ENCODE assay signal across 8 cellular contexts in genomic region chr16:10949424-10949970, GRCh38. TPM values are rescaled to one million over a fixed set of nuclear protein-coding genes. Genes with fewer than 3 reads are reported as not detected.
DNase-seq lines count a peak whose midpoint lies in the region; ATAC-seq and TF ChIP-seq lines count a peak whose summit lies in the region.

No MANE protein-coding gene starts in this region.

- peaks cover 62% of the 10 kb centered on the region for H3K4me1 Mint-ChIP-seq in CD8-positive, alpha-beta T cell (ENCODE audit: low read depth)
- peaks cover 77% of the 10 kb centered on the region for H3K4me1 Mint-ChIP-seq in endodermal cell

- TF ChIP-seq CTCF in CD8-positive, alpha-beta T cell (IDR thresholded peaks at IDR 0.05) = no peak
- peak; percentile 64 for TF ChIP-seq CTCF in endodermal cell (conservative IDR thresholded peaks at IDR 0.05)

- H3K27ac Mint-ChIP-seq in CD8-positive, alpha-beta T cell = peak overlapping the region; percentile 42
- H3K27ac Mint-ChIP-seq in endodermal cell = peak overlapping the region; percentile 86

- ATAC-seq in CD8-positive, alpha-beta T cell = peak; percentile 79
- ATAC-seq in GM19395 (IDR thresholded peaks at IDR 0.05; ENCODE audit: unreplicated experiment) (peak; percentile 68), HG03196 (IDR thresholded peaks at IDR 0.05; ENCODE audit: unreplicated experiment) (peak; percentile 66), HG03025 (IDR thresholded peaks at IDR 0.05; ENCODE audit: low FRiP score, unreplicated experiment) (no peak)

- H3K9ac ChIP-seq in endodermal cell (ENCODE audit: extremely low read depth, low read length, poor library complexity, severe bottlenecking) = no peak overlapping the region

- H3K36me3 ChIP-seq in CD8-positive, alpha-beta T cell (ENCODE audit: insufficient read depth, low read length) = no peaks in the 10 kb centered on the region
- no peaks in the 10 kb centered on the region for H3K36me3 ChIP-seq in endodermal cell (ENCODE audit: control insufficient read depth, insufficient read depth, low read length)

- H3K36me3 Mint-ChIP-seq in CD8-positive, alpha-beta T cell = no peaks in the 10 kb centered on the region
- H3K36me3 Mint-ChIP-seq in endodermal cell (ENCODE audit: low read depth) = no peaks in the 10 kb centered on the region

- H3K27me3 ChIP-seq in CD8-positive, alpha-beta T cell (ENCODE audit: insufficient read depth, low read length) = no peaks in the 10 kb centered on the region
- H3K27me3 ChIP-seq in endodermal cell (ENCODE audit: control insufficient read depth, insufficient read depth, low read length, poor library complexity, severe bottlenecking) = no peaks in the 10 kb centered on the region

- 45 to 53% methylated on average over 5 to 7 of the region's 7 CpGs for WGBS in endodermal cell (ENCODE audit: insufficient coverage in 1 of 2, insufficient read length in 1 of 2), 2 experiments

- no peak overlapping the region for H3K4me3 ChIP-seq in CD8-positive, alpha-beta T cell (ENCODE audit: low read depth, low read length)
- no peak overlapping the region for H3K4me3 ChIP-seq in endodermal cell (ENCODE audit: low read length)

- no peaks in the 10 kb centered on the region for H3K9me3 ChIP-seq in CD8-positive, alpha-beta T cell (ENCODE audit: low read length)
- no peaks in the 10 kb centered on the region for H3K9me3 ChIP-seq in endodermal cell (ENCODE audit: control insufficient read depth, low read length)

- POLR2A ChIA-PET in CD8-positive, alpha-beta T cell (lab: Charles Lee) = interaction anchor here (0.6 to 1.6 kb wide), 3 partner anchors 9 to 405 kb away, joined by 3 to 4 read pairs (median 3); no protein-coding TSS in a partner anchor

- intact Hi-C loops in CD8-positive, alpha-beta T cell (cut with DNase I, micrococcal nuclease) = loop anchor here in 1 of 2 experiments (5.0 to 10.0 kb wide), 3 partner anchors 275 to 905 kb away; partner anchors contain the start of genes RSL1D1 and ZC3H7A

- H3K27ac ChIP-seq in CD8-positive, alpha-beta T cell (ENCODE audit: low read depth, low read length) = no peak overlapping the region
- no peak overlapping the region for H3K27ac ChIP-seq in endodermal cell (ENCODE audit: low read depth, low read length)

- no peaks in the 10 kb centered on the region for H3K9me3 Mint-ChIP-seq in CD8-positive, alpha-beta T cell
- H3K9me3 Mint-ChIP-seq in endodermal cell = no peaks in the 10 kb centered on the region

- H3K4me3 Mint-ChIP-seq in CD8-positive, alpha-beta T cell = no peak overlapping the region
- H3K4me3 Mint-ChIP-seq in endodermal cell = peak overlapping the region; percentile 4

- H3K4me1 ChIP-seq in CD8-positive, alpha-beta T cell (ENCODE audit: insufficient read depth, low read length) = peaks cover 37% of the 10 kb centered on the region
- H3K4me1 ChIP-seq in endodermal cell (ENCODE audit: control insufficient read depth, insufficient read depth, low read length) = peaks cover 46% of the 10 kb centered on the region

- CTCF ChIA-PET in CD8-positive, alpha-beta T cell (lab: Charles Lee) = interaction anchor here (1.2 to 6.9 kb wide), 5 partner anchors 11 to 407 kb away, joined by 3 to 47 read pairs (median 4); partner anchors contain the start of gene SOCS1

- DNase-seq in CD8-positive, alpha-beta T cell = peak in 3 of 7 experiments; percentile 34 to 65 (median 39)
- DNase-seq in SKM-1 treated with dmso at 0.1 percent for 144 hours (lab: John Stamatoyannopoulos, UW; ENCODE audit: unreplicated experiment) (peak; percentile 95), endodermal cell (peak; percentile 94), GM19240 (ENCODE audit: insufficient read length, low spot score) (no peak), NCI-H1436 (lab: John Stamatoyannopoulos, UW) (no peak)

- H3K27me3 Mint-ChIP-seq in CD8-positive, alpha-beta T cell (ENCODE audit: low read depth) = no peaks in the 10 kb centered on the region
- no peaks in the 10 kb centered on the region for H3K27me3 Mint-ChIP-seq in endodermal cell (ENCODE audit: insufficient read depth)

RNA-seq across cellular contexts. Expression of gene CLEC16A, which starts 5.1 kb away (rescaled TPM):
- total RNA-seq in CD8-positive, alpha-beta T cell = 10 to 100 TPM; 20.5 to 21.9 TPM
- total RNA-seq in endodermal cell = 10 to 100 TPM; 19.5 to 28.3 TPM
- polyA plus RNA-seq in endodermal cell (2013, experiment 1 of 2) = 15.6 TPM
- polyA plus RNA-seq in endodermal cell (2013, experiment 2 of 2) = 15.2 TPM

RNA-seq across cellular contexts. Expression of gene DEXI, which starts 7.2 kb away (rescaled TPM):
- total RNA-seq in CD8-positive, alpha-beta T cell = 1 to 10 TPM; 4.7 to 5.6 TPM
- 10 to 100 TPM; 31.5 to 32.0 TPM for total RNA-seq in endodermal cell
- polyA plus RNA-seq in endodermal cell (2013, experiment 1 of 2) = 33.2 TPM
- 31.2 TPM for polyA plus RNA-seq in endodermal cell (2013, experiment 2 of 2)

Comparison
In these comparisons a context has a peak if more than half of its experiments do, and no peak if none do; other contexts are left out.
1. DNase-seq: peak in SKM-1 treated with dmso at 0.1 percent for 144 hours (single experiment) and endodermal cell (single experiment); none in GM19240 (single experiment) and NCI-H1436 (single experiment).
2. RNA of gene DEXI, which starts 7.2 kb away (total RNA-seq): 31.5 to 32.0 TPM in endodermal cell; 4.7 to 5.6 TPM in CD8-positive, alpha-beta T cell; every median in the first group is over 4 times any median in the second.